In genomic region chrX:69237228-69237627, GRCh38 we compare ENCODE assay signal across 15 cellular contexts.
A peak's percentile ranks its signal among the peaks of the same experiment; 100 is the strongest.
DNase-seq lines count a peak whose midpoint lies in the region; ATAC-seq and TF ChIP-seq lines count a peak whose summit lies in the region.
"Had no signal": no experiment of that assay in that cellular context is flagged by ENCODE, and none has a peak within 500 bp of the region (broad histone marks: within the 10 kb centered on the region; RNA-seq: fewer than 3 reads in every experiment).

No MANE protein-coding gene starts in this region.

- no peak overlapping the region for H3K4me3 ChIP-seq in MG63
- no peak overlapping the region for H3K4me3 ChIP-seq in sigmoid colon
- H3K4me3 ChIP-seq in mucosa of descending colon = no peak overlapping the region
- H3K4me3 ChIP-seq: A549, GM12878 had no signal

- H3K4me3 Mint-ChIP-seq in brain = no peak overlapping the region
- H3K4me3 Mint-ChIP-seq: CD4-positive, alpha-beta memory T cell; H9; IgD-negative memory B cell had no signal

- peak in 60 of 76 experiments; percentile 0 to 56 (median 12) for DNase-seq in HUDEP-2 (lab: John Stamatoyannopoulos, UW; ENCODE audit: unreplicated experiment in 76 of 76)
- peak; percentile 73 for DNase-seq in MG63
- DNase-seq in sigmoid colon = no peak
- DNase-seq in mucosa of descending colon = no peak
- no peak for DNase-seq in GM03348 (ENCODE audit: low spot score)
- no peak for DNase-seq in SIG-M5 (lab: John Stamatoyannopoulos, UW)
- DNase-seq: BE2C; CD4-positive, alpha-beta memory T cell; GOT3; H9 had no signal

- intact Hi-C loops in sigmoid colon (cut with DNase I) = loop anchor here (5.0 kb wide), 1 partner anchor 40 kb away; no protein-coding TSS in a partner anchor
- intact Hi-C loops in mucosa of descending colon (cut with DNase I, micrococcal nuclease) = no loop called here

- H3K9me3 Mint-ChIP-seq in brain = peaks cover 0 to 4% (median 2%) of the 10 kb centered on the region in 5 experiments
- H3K9me3 Mint-ChIP-seq: CD4-positive, alpha-beta memory T cell; IgD-negative memory B cell had no signal

- no peaks in the 10 kb centered on the region for H3K36me3 Mint-ChIP-seq in brain
- H3K36me3 Mint-ChIP-seq: CD4-positive, alpha-beta memory T cell had no signal

- peaks cover 44% of the 10 kb centered on the region for H3K4me1 Mint-ChIP-seq in brain
- H3K4me1 Mint-ChIP-seq: CD4-positive, alpha-beta memory T cell; H9; IgD-negative memory B cell had no signal

- TF ChIP-seq CTCF in brain (conservative IDR thresholded peaks at IDR 0.05) (no peak), sigmoid colon (IDR thresholded peaks at IDR 0.05) (no peak), mucosa of descending colon (IDR thresholded peaks at IDR 0.05) (no peak)

- peak overlapping the region in 4 of 5 experiments; percentile 64 to 94 (median 86) for H3K27ac Mint-ChIP-seq in brain
- H3K27ac Mint-ChIP-seq: CD4-positive, alpha-beta memory T cell; H9; IgD-negative memory B cell had no signal

- H3K9me3 ChIP-seq in MG63 (no peaks in the 10 kb centered on the region), sigmoid colon (no peaks in the 10 kb centered on the region), mucosa of descending colon (no peaks in the 10 kb centered on the region)
- H3K9me3 ChIP-seq: A549, BE2C had no signal

- H3K27me3 Mint-ChIP-seq in brain = peaks cover 12% of the 10 kb centered on the region
- H3K27me3 Mint-ChIP-seq: CD4-positive, alpha-beta memory T cell had no signal

- no peak for TF ChIP-seq EP300 in sigmoid colon (IDR thresholded peaks at IDR 0.05)

- H3K27me3 ChIP-seq in MG63 (no peaks in the 10 kb centered on the region), sigmoid colon (no peaks in the 10 kb centered on the region)
- H3K27me3 ChIP-seq: BE2C had no signal

- H3K27ac ChIP-seq in sigmoid colon = peak overlapping the region in 3 of 4 donors; percentile 34 to 70 (median 65)
- H3K27ac ChIP-seq: A549, C4-2B had no signal

- no peak for TF ChIP-seq POLR2A in sigmoid colon (IDR thresholded peaks at IDR 0.05)

- WGBS in sigmoid colon, 2 donors = 72 to 74% methylated on average over 5 of the region's 5 CpGs

- H3K36me3 ChIP-seq in MG63 (no peaks in the 10 kb centered on the region), sigmoid colon (no peaks in the 10 kb centered on the region), mucosa of descending colon (ENCODE audit: low read depth) (no peaks in the 10 kb centered on the region)
- H3K36me3 ChIP-seq: BE2C had no signal

- H3K4me1 ChIP-seq in sigmoid colon (peaks cover 0 to 25% (median 12%) of the 10 kb centered on the region in 4 donors), mucosa of descending colon (ENCODE audit: low read depth) (no peaks in the 10 kb centered on the region)
- H3K4me1 ChIP-seq: A549, BE2C had no signal

- no peak for ATAC-seq in mucosa of descending colon
- ATAC-seq: A549, GM12878 had no signal

Comparison
In these comparisons a context has a peak if more than half of its experiments do, and no peak if none do; other contexts are left out.
1. DNase-seq: peak in HUDEP-2 (60 of 76) and MG63 (single experiment); none in sigmoid colon (single experiment), mucosa of descending colon (0 of 3), GM03348 (single experiment) and SIG-M5 (single experiment).